8 cellular contexts compared by ENCODE assay signal in genomic region chr9:15211160-15211993, GRCh38.
DNase-seq lines count a peak whose midpoint lies in the region; ATAC-seq and TF ChIP-seq lines count a peak whose summit lies in the region.

No MANE protein-coding gene starts in this region.

- TF ChIP-seq CTCF in gastrocnemius medialis (IDR thresholded peaks at IDR 0.05 in 4 of 5, conservative IDR thresholded peaks at IDR 0.05 in 1 of 5): peak; percentile 62 to 90 (median 69)

- H3K27ac ChIP-seq in right cardiac atrium (ENCODE audit: low read length) (peak overlapping the region; percentile 53), gastrocnemius medialis (no peak overlapping the region)

- in situ Hi-C loops in gastrocnemius medialis (cut with MboI; ENCODE audit: low sequenced_read_pairs in 4 of 4): loop anchor here (10.0 to 25.0 kb wide), 5 partner anchors 99 to 403 kb away; partner anchors contain the start of gene SNAPC3 (in 1 of the 4)

- H3K36me3 ChIP-seq in MG63 (no peaks in the 10 kb centered on the region; the same call in 1 of the 2 replicates), gastrocnemius medialis (no peaks in the 10 kb centered on the region)

- DNase-seq in Daoy (ENCODE audit: low read depth) (peak; percentile 28), MG63 (peak; percentile 79), SKM-1 treated with dmso at 0.1 percent for 144 hours (lab: John Stamatoyannopoulos, UW; ENCODE audit: unreplicated experiment) (peak; percentile 52), amygdala (lab: John Stamatoyannopoulos, UW) (peak in 36 of 56 donors; percentile 1 to 72 (median 16)), right cardiac atrium (peak in 1 of 3 donors; percentile 29), gastrocnemius medialis (peak; percentile 14 to 34), occipital lobe (lab: John Stamatoyannopoulos, UW) (no peak)

- H3K4me3 ChIP-seq in MG63 (no peak overlapping the region), right cardiac atrium (ENCODE audit: low read length) (no peak overlapping the region), gastrocnemius medialis (no peak overlapping the region)

- intact Hi-C loops in right cardiac atrium (cut with DNase I): loop anchor here (5.0 to 10.0 kb wide), 3 partner anchors 203 to 396 kb away; no protein-coding TSS in a partner anchor
- intact Hi-C loops in gastrocnemius medialis (cut with DNase I; ENCODE audit: low total_unique reads): loop anchor here (1.0 to 10.0 kb wide), 2 partner anchors 213 to 395 kb away; partner anchors contain the start of gene SNAPC3

- H3K4me1 ChIP-seq in right cardiac atrium (ENCODE audit: control insufficient read depth, insufficient read depth, low read length) (no peaks in the 10 kb centered on the region), gastrocnemius medialis (no peaks in the 10 kb centered on the region)

- no peak for TF ChIP-seq POLR2A in gastrocnemius medialis (IDR thresholded peaks at IDR 0.05)

- 35% methylated on average over 7 of the region's 7 CpGs for WGBS in right cardiac atrium

- no peaks in the 10 kb centered on the region for H3K9me3 ChIP-seq in MG63
- no peaks in the 10 kb centered on the region for H3K9me3 ChIP-seq in right cardiac atrium (ENCODE audit: control insufficient read depth, low read length)
- H3K9me3 ChIP-seq in gastrocnemius medialis: no peaks in the 10 kb centered on the region

- H3K27me3 ChIP-seq in MG63: no peaks in the 10 kb centered on the region
- H3K27me3 ChIP-seq in right cardiac atrium (ENCODE audit: control insufficient read depth, insufficient read depth): no peaks in the 10 kb centered on the region
- H3K27me3 ChIP-seq in gastrocnemius medialis: no peaks in the 10 kb centered on the region

- ATAC-seq in GM21723 (IDR thresholded peaks at IDR 0.05; ENCODE audit: unreplicated experiment): peak; percentile 88
- ATAC-seq in right cardiac atrium: peak; percentile 73
- peak; percentile 62 to 78 for ATAC-seq in gastrocnemius medialis
